8 cellular contexts compared by ENCODE assay signal in genomic region chr3:64188810-64189560, GRCh38. TPM values are rescaled to one million over a fixed set of nuclear protein-coding genes. Genes with fewer than 3 reads are reported as not detected.
DNase-seq lines count a peak whose midpoint lies in the region; ATAC-seq and TF ChIP-seq lines count a peak whose summit lies in the region.

No MANE protein-coding gene starts in this region.

- peaks cover 3% of the 10 kb centered on the region for H3F3A ChIP-seq in neural cell (ENCODE audit: insufficient read depth, low read length, poor library complexity, severe bottlenecking)

- TF ChIP-seq CTCF in AG04450 (IDR thresholded peaks at IDR 0.05; ENCODE audit: low read depth, low read length) (no peak), fibroblast of mammary gland (conservative IDR thresholded peaks at IDR 0.05; ENCODE audit: control insufficient read depth, insufficient read depth, low read depth, low read length) (no peak), neural cell (IDR thresholded peaks at IDR 0.05; ENCODE audit: poor library complexity, severe bottlenecking) (peak; percentile 48)

- H3K9ac ChIP-seq in neural cell (ENCODE audit: low read length): peak overlapping the region; percentile 9

- H3K27me3 ChIP-seq in AG04450 (ENCODE audit: control insufficient read depth, insufficient read depth, low read length) (no peaks in the 10 kb centered on the region), neural cell (ENCODE audit: insufficient read depth, low read depth, low read length) (no peaks in the 10 kb centered on the region)

- POLR2A ChIA-PET in AG04450 (lab: Yijun Ruan, JAX): no interaction called here

- H3K9me3 ChIP-seq in AG04450 (ENCODE audit: control insufficient read depth, insufficient read depth, low read length) (peaks cover 3% of the 10 kb centered on the region; the same call in 1 of the 2 replicates), neural cell (ENCODE audit: low read length) (no peaks in the 10 kb centered on the region)

- CTCF ChIA-PET in AG04450 (lab: Charles Lee): interaction anchor here (1.8 kb wide), 2 partner anchors 158 to 296 kb away, joined by 5 to 6 read pairs; no protein-coding TSS in a partner anchor

- H3K4me2 ChIP-seq in neural cell (ENCODE audit: low read length): no peak overlapping the region

- no peak overlapping the region for H3K4me3 ChIP-seq in AG04450 (ENCODE audit: low read depth, low read length)
- no peak overlapping the region for H3K4me3 ChIP-seq in fibroblast of mammary gland (ENCODE audit: control insufficient read depth, low read depth, low read length)
- H3K4me3 ChIP-seq in neural cell (ENCODE audit: low read length): no peak overlapping the region

- peak; percentile 99 for TF ChIP-seq EP300 in neural cell (conservative IDR thresholded peaks at IDR 0.05; ENCODE audit: poor library complexity, severe bottlenecking)

- no peaks in the 10 kb centered on the region for H3K79me2 ChIP-seq in neural cell (replicated peaks; ENCODE audit: insufficient read depth, low read length)

- ATAC-seq in GM21717 (IDR thresholded peaks at IDR 0.05; ENCODE audit: unreplicated experiment) (no peak), GM21825 (IDR thresholded peaks at IDR 0.05; ENCODE audit: unreplicated experiment) (no peak), HG02610 (IDR thresholded peaks at IDR 0.05; ENCODE audit: unreplicated experiment) (no peak)

- H3K9me2 ChIP-seq in neural cell (ENCODE audit: insufficient read depth, low read length): no peaks in the 10 kb centered on the region

- no peaks in the 10 kb centered on the region for H3K36me3 ChIP-seq in neural cell (ENCODE audit: insufficient read depth, low read length)

- DNase-seq in AG04450 (ENCODE audit: low read depth, low spot score): peak; percentile 72
- DNase-seq in NCI-H460 (ENCODE audit: extremely low read depth, low read depth): peak; percentile 3
- DNase-seq in fibroblast of mammary gland (ENCODE audit: low read depth): peak; percentile 96
- DNase-seq in KBM-7: no peak

- in situ Hi-C loops in KBM-7 (cut with MboI; ENCODE audit: low pct_unique_long_range_greater_than_20kb, low sequenced_read_pairs): no loop called here

- H3K27ac ChIP-seq in AG04450 (ENCODE audit: low read depth, low read length) (peak overlapping the region; percentile 68), neural cell (ENCODE audit: low read length) (peak overlapping the region; percentile 75)

- no peaks in the 10 kb centered on the region for H4K20me1 ChIP-seq in neural cell (ENCODE audit: insufficient read depth)

- peak; percentile 50 for TF ChIP-seq RAD21 in neural cell (conservative IDR thresholded peaks at IDR 0.05)

- H2AFZ ChIP-seq in neural cell (ENCODE audit: low read depth, low read length): no peak overlapping the region

TF ChIP-seq in neural cell, 6 proteins besides CTCF, POLR2A, EP300 and RAD21:
- TF ChIP-seq POLR2AphosphoS5 (IDR thresholded peaks at IDR 0.05) (peak; percentile 83), SMC3 (conservative IDR thresholded peaks at IDR 0.05; ENCODE audit: poor library complexity) (peak; percentile 43), MXI1 (conservative IDR thresholded peaks at IDR 0.05; ENCODE audit: poor library complexity, severe bottlenecking) (no peak)

RNA-seq across cellular contexts. Expression of gene PRICKLE2, which starts 36.3 kb away (rescaled TPM):
- polyA plus RNA-seq in AG04450 (2011; rRNA removed) (14.2 and 14.7 TPM in 2 replicates), neural cell (8.7 TPM in 2 replicates)
- polyA minus RNA-seq in AG04450 (2011; rRNA and poly(A)+ RNA removed): 59.4 and 65.0 TPM in 2 replicates
- total RNA-seq in NCI-H460 (2014; rRNA removed; shearing (Covaris generic)): not detected in 2 replicates
- polyA plus RNA-seq in NCI-H460 (2014; cell fraction: nucleus; rRNA removed): not detected in 2 replicates
- 42.1 and 51.7 TPM in 2 replicates for polyA minus RNA-seq in neural cell
